ENCODE assay signal across 9 cellular contexts in the genomic region with DNA sequence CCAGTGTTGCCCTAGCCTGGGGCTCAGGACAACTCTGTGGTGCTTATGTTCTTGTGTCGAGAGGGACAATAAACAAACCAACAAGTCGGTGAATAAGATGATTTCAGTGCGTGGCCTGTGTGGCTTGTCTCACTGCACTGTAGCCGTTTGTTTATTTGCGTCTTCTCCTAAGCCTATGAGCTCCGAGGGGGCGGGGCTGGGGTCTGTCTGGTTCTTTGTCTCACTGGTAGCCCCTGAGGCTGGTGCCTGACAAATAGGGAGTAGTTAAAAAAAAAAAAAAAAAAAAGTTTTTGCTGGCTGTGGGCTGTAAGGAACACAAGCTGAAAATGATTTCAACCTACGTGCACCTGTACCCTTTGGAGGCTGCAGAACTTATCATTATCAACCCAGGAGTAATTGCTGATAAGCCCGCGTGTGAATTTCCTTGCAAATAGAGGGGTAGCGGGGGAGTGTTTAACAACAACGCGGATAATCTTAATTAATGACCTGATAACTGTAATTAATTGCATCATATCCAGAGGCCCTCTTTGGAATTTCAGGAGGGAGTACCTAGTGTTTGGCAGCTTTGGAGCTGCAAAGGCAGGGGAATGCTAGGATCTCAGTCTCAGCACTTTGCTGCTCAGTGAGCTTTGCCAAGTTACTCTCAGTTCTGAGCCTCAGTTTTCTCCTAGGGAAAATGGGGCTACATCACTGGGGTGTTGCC. TPM values are rescaled to one million over a fixed set of nuclear protein-coding genes. Genes with fewer than 3 reads are reported as not detected.
DNase-seq lines count a peak whose midpoint lies in the region; ATAC-seq lines count a peak whose summit lies in the region.
"Had no signal": no experiment of that assay in that cellular context is flagged by ENCODE, and none has a peak within 500 bp of the region (broad histone marks: within the 10 kb centered on the region; RNA-seq: fewer than 3 reads in every experiment).

No MANE protein-coding gene starts in this region.

- no peak for ATAC-seq in naive B cell (ENCODE audit: low read depth in 2 of 2)
- ATAC-seq in HG03097 (IDR thresholded peaks at IDR 0.05; ENCODE audit: low FRiP score, unreplicated experiment): no peak

- H3K9me3 ChIP-seq in ectodermal cell (ENCODE audit: control insufficient read depth, low read length): no peaks in the 10 kb centered on the region

- peaks cover 24 to 32% (median 25%) of the 10 kb centered on the region in 3 donors for H3K4me1 Mint-ChIP-seq in naive B cell

- H3K27ac ChIP-seq in ACC112 (ENCODE audit: low read depth, low read length): no peak overlapping the region
- peak overlapping the region; percentile 31 for H3K27ac ChIP-seq in ectodermal cell (ENCODE audit: insufficient read depth, low read depth, low read length, poor library complexity, severe bottlenecking)

- H3K36me3 ChIP-seq in ACC112 (ENCODE audit: insufficient read depth, low read length) (no peaks in the 10 kb centered on the region), ectodermal cell (ENCODE audit: control insufficient read depth, insufficient read depth, low read length) (no peaks in the 10 kb centered on the region)

- peak overlapping the region in 7 of 8 donors; percentile 51 to 86 (median 74) for H3K4me3 Mint-ChIP-seq in naive B cell

- DNase-seq in NCI-H1105 treated with DMSO at 0.1 percent for 48 hours (lab: John Stamatoyannopoulos, UW) (peak; percentile 32), naive B cell (no peak), ureter (ENCODE audit: low spot score) (no peak), mucosa of gallbladder (ENCODE audit: low spot score) (no peak), NCI-H446 treated with DMSO at 0.1 percent for 48 hours (lab: John Stamatoyannopoulos, UW) (no peak)
- DNase-seq: stimulated activated CD4-positive, alpha-beta T cell treated with anti-CD3 and anti-CD28 coated beads, Interleukin-1b, Interleukin-23, amount 100 ng/mL, for 48 hours had no signal

- 27 to 29% methylated on average over 13 of the region's 13 CpGs for WGBS in ectodermal cell, 2 experiments

- H3K4me3 ChIP-seq in ACC112 (ENCODE audit: low read depth, low read length) (peak overlapping the region; percentile 71; the same call in 1 of the 2 replicates), ectodermal cell (ENCODE audit: insufficient read depth, low read depth, low read length) (peak overlapping the region; percentile 43)

- peak overlapping the region in 4 of 6 donors; percentile 1 to 77 (median 68) for H3K27ac Mint-ChIP-seq in naive B cell

- H3K27me3 ChIP-seq in ACC112 (ENCODE audit: insufficient read depth, low read length) (no peaks in the 10 kb centered on the region), ectodermal cell (ENCODE audit: control insufficient read depth, insufficient read depth, low read length, poor library complexity, severe bottlenecking) (no peaks in the 10 kb centered on the region)

- H3K27me3 Mint-ChIP-seq in naive B cell: peaks cover 22 to 64% (median 53%) of the 10 kb centered on the region in 3 donors

- no peak overlapping the region for H2AFZ ChIP-seq in ACC112 (ENCODE audit: low read length, unreplicated experiment)

- no peaks in the 10 kb centered on the region for H3K36me3 Mint-ChIP-seq in naive B cell

- no peaks in the 10 kb centered on the region for H3K9me3 Mint-ChIP-seq in naive B cell

- peaks cover 9% of the 10 kb centered on the region for H3K4me1 ChIP-seq in ACC112 (ENCODE audit: control insufficient read depth, insufficient read depth, low read length, unreplicated experiment)
- H3K4me1 ChIP-seq in ectodermal cell (ENCODE audit: control insufficient read depth, insufficient read depth, low read length): peaks cover 11% of the 10 kb centered on the region

- H3K79me2 ChIP-seq in ACC112 (ENCODE audit: control insufficient read depth, insufficient read depth, low read length, unreplicated experiment): peaks cover 30% of the 10 kb centered on the region

RNA-seq across cellular contexts. Expression of a gene that starts 0.9 kb away (rescaled TPM):
- 19.5 TPM for polyA plus RNA-seq in ectodermal cell (2013, experiment 1 of 4)
- polyA plus RNA-seq in ectodermal cell (2013, experiment 2 of 4): 18.1 TPM
- 17.0 TPM for polyA plus RNA-seq in ectodermal cell (2013, experiment 3 of 4)
- 16.1 TPM for polyA plus RNA-seq in ectodermal cell (2013, experiment 4 of 4)
- polyA plus RNA-seq in naive B cell (ENCODE audit: low read depth in 6 of 6): under 1 TPM in 3 of 6 donors, not detected in 3; 0.13 to 0.29 (median 0.28) TPM
- total RNA-seq in ureter (166 TPM), mucosa of gallbladder (53.0 TPM)
